In the genomic region with DNA sequence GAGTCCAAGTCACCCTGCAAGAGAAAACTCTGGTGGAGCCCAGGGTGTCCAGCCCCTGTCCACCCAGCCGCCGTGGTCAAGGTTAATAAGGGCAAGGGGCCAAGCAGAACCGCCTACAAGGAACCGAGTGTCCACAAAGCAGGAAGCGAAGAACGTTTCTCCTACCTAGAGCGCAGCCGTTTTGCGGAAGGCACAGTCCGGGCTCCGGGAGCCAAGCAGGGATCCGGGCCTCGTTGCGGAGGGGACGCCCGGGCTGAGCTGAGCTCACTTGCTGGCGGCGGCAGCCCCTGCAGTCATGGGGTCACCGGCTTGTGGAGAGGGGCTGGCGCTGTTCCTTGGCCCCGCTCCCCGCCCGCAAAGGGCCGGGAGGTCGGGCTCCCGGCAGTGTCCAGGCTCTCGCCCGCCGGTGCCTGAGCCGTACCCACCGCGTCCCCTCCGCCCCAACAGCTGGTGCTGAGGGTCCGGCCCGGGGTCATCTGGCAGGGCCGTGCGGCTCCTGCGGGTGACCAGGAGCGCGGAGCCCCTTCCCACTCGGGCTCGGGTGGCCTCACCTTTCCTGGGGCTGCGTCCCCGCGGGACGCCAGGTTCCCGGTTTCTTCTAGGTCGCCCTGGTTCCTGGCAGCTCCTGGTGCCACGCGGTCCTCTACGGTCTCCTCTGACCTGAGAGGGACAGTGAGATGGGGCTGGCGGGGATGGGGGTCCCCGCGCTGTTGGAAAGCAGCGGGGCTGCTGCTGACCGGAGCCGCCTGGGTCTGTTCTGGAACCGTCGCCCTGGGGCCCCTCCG, we compare ENCODE assay signal across 8 cellular contexts. TPM values are rescaled to one million over a fixed set of nuclear protein-coding genes. Genes with fewer than 3 reads are reported as not detected.
DNase-seq lines count a peak whose midpoint lies in the region; ATAC-seq and TF ChIP-seq lines count a peak whose summit lies in the region.

No MANE protein-coding gene starts in this region.

- H3K27ac Mint-ChIP-seq in activated CD4-positive, alpha-beta T cell treated with anti-CD3 and anti-CD28 coated beads, Interleukin-2, amount 10 ng/mL, durations not matched to agents 24 days and 14 days: no peak overlapping the region

- no peak overlapping the region for H3K27ac ChIP-seq in adrenal gland
- no peak overlapping the region for H3K27ac ChIP-seq in iPS-20b (ENCODE audit: low read length)

- peaks cover under 1% of the 10 kb centered on the region for H3K9me3 Mint-ChIP-seq in activated CD4-positive, alpha-beta T cell treated with anti-CD3 and anti-CD28 coated beads, Interleukin-2, amount 10 ng/mL, durations not matched to agents 24 days and 14 days

- no peak for ATAC-seq in GM18511 (IDR thresholded peaks at IDR 0.05; ENCODE audit: unreplicated experiment)

- no peak for TF ChIP-seq CTCF in adrenal gland (IDR thresholded peaks at IDR 0.05)

- DNase-seq in activated CD4-positive, alpha-beta T cell treated with anti-CD3 and anti-CD28 coated beads, Interleukin-2, amount 10 ng/mL, durations not matched to agents 24 days and 14 days: peak; percentile 71
- no peak for DNase-seq in activated CD4-positive, alpha-beta T cell treated with anti-CD3 and anti-CD28 coated beads, Interleukin-2, amount 50 U/mL, for 4 hours
- DNase-seq in adrenal gland (peak in 4 of 7 donors; percentile 19 to 54 (median 37)), HCEC 1CT (no peak), amniotic stem cell (lab: John Stamatoyannopoulos, UW) (no peak)

- H3K36me3 ChIP-seq in adrenal gland (replicated peaks in 1 of 2): no peaks in the 10 kb centered on the region
- H3K36me3 ChIP-seq in iPS-20b (ENCODE audit: insufficient read depth, low read depth, low read length): no peaks in the 10 kb centered on the region
- no peaks in the 10 kb centered on the region for H3K36me3 ChIP-seq in skeletal muscle satellite cell (ENCODE audit: insufficient read depth, low read length)

- H3K9me3 ChIP-seq in adrenal gland (replicated peaks in 1 of 3): no peaks in the 10 kb centered on the region
- H3K9me3 ChIP-seq in iPS-20b (ENCODE audit: insufficient read depth, low read depth, low read length): no peaks in the 10 kb centered on the region
- H3K9me3 ChIP-seq in skeletal muscle satellite cell (replicated peaks; ENCODE audit: low read length): no peaks in the 10 kb centered on the region

- peak overlapping the region in 2 of 4 donors; percentile 18 to 50 for H3K4me3 ChIP-seq in adrenal gland
- H3K4me3 ChIP-seq in iPS-20b (ENCODE audit: low read length): peak overlapping the region; percentile 61
- H3K4me3 ChIP-seq in skeletal muscle satellite cell (ENCODE audit: low read length): peak overlapping the region; percentile 67

- no peak for TF ChIP-seq POLR2A in adrenal gland (IDR thresholded peaks at IDR 0.05)

- H3K36me3 Mint-ChIP-seq in activated CD4-positive, alpha-beta T cell treated with anti-CD3 and anti-CD28 coated beads, Interleukin-2, amount 10 ng/mL, durations not matched to agents 24 days and 14 days (ENCODE audit: low read depth): no peaks in the 10 kb centered on the region

- intact Hi-C loops in activated CD4-positive, alpha-beta T cell treated with anti-CD3 and anti-CD28 coated beads, Interleukin-2, amount 10 ng/mL, durations not matched to agents 24 days and 14 days (cut with micrococcal nuclease): no loop called here
- intact Hi-C loops in adrenal gland (cut with DNase I): no loop called here

- H3K9ac ChIP-seq in iPS-20b (ENCODE audit: low read depth, low read length) (no peak overlapping the region), skeletal muscle satellite cell (ENCODE audit: low read depth, low read length) (no peak overlapping the region)

- no peaks in the 10 kb centered on the region for H3K27me3 ChIP-seq in adrenal gland
- peaks cover 60% of the 10 kb centered on the region for H3K27me3 ChIP-seq in iPS-20b (ENCODE audit: insufficient read depth, low read length)
- H3K27me3 ChIP-seq in skeletal muscle satellite cell (ENCODE audit: control insufficient read depth, insufficient read depth, low read length): peaks cover 54% of the 10 kb centered on the region

- H3K4me3 Mint-ChIP-seq in activated CD4-positive, alpha-beta T cell treated with anti-CD3 and anti-CD28 coated beads, Interleukin-2, amount 10 ng/mL, durations not matched to agents 24 days and 14 days: peak overlapping the region; percentile 85

- H3K4me1 ChIP-seq in adrenal gland (replicated peaks in 1 of 2) (peaks cover 0 to 6% of the 10 kb centered on the region in 2 donors), iPS-20b (ENCODE audit: insufficient read depth, low read length) (no peaks in the 10 kb centered on the region), skeletal muscle satellite cell (ENCODE audit: control insufficient read depth, insufficient read depth, low read length) (peaks cover 9% of the 10 kb centered on the region)

- peak overlapping the region; percentile 91 for H3K4me2 ChIP-seq in skeletal muscle satellite cell (ENCODE audit: low read length)

- peaks cover 10% of the 10 kb centered on the region for H3K4me1 Mint-ChIP-seq in activated CD4-positive, alpha-beta T cell treated with anti-CD3 and anti-CD28 coated beads, Interleukin-2, amount 10 ng/mL, durations not matched to agents 24 days and 14 days

- peaks cover 33% of the 10 kb centered on the region for H3K27me3 Mint-ChIP-seq in activated CD4-positive, alpha-beta T cell treated with anti-CD3 and anti-CD28 coated beads, Interleukin-2, amount 10 ng/mL, durations not matched to agents 24 days and 14 days

- WGBS in adrenal gland, 4 donors: 5 to 32% (median 16%) methylated on average over 5 to 60 of the region's 60 CpGs

RNA-seq across cellular contexts. Expression of gene ZNF273, which starts 14.0 kb away (rescaled TPM):
- 8.7 and 9.4 TPM in 2 replicates for total RNA-seq in activated CD4-positive, alpha-beta T cell treated with anti-CD3 and anti-CD28 coated beads, Interleukin-2, amount 10 ng/mL, durations not matched to agents 24 days and 14 days
- total RNA-seq in adrenal gland: 1 to 10 TPM; 2.1 to 9.2 (median 4.7) TPM
- 1 to 10 TPM; 3.0 to 9.0 (median 6.5) TPM for polyA plus RNA-seq in adrenal gland
- total RNA-seq in skeletal muscle satellite cell (2012; rRNA removed): 4.6 and 5.0 TPM in 2 replicates

Comparison
In these comparisons a context has a peak if more than half of its experiments do, and no peak if none do; other contexts are left out.
1. DNase-seq: peak in activated CD4-positive, alpha-beta T cell treated with anti-CD3 and anti-CD28 coated beads, Interleukin-2, amount 10 ng/mL, durations not matched to agents 24 days and 14 days (single experiment) and adrenal gland (4 of 7); none in activated CD4-positive, alpha-beta T cell treated with anti-CD3 and anti-CD28 coated beads, Interleukin-2, amount 50 U/mL, for 4 hours (0 of 2), HCEC 1CT (single experiment) and amniotic stem cell (single experiment).